Comparison of ENCODE assay signal across 8 cellular contexts in genomic region chr18:9711361-9712129, GRCh38. TPM values are rescaled to one million over a fixed set of nuclear protein-coding genes. Genes with fewer than 3 reads are reported as not detected.
DNase-seq lines count a peak whose midpoint lies in the region; ATAC-seq lines count a peak whose summit lies in the region.

No MANE protein-coding gene starts in this region.

- ATAC-seq in GM18517 (IDR thresholded peaks at IDR 0.05; ENCODE audit: unreplicated experiment) = peak; percentile 69
- peak; percentile 60 for ATAC-seq in GM21786 (IDR thresholded peaks at IDR 0.05; ENCODE audit: unreplicated experiment)
- no peak for ATAC-seq in HG03139 (IDR thresholded peaks at IDR 0.05; ENCODE audit: unreplicated experiment)

- DNase-seq in NCI-H69 (lab: John Stamatoyannopoulos, UW) = peak; percentile 90
- DNase-seq in mesenteric fat pad (ENCODE audit: low spot score) = peak; percentile 49
- no peak for DNase-seq in C1 segment of cervical spinal cord (lab: John Stamatoyannopoulos, UW)
- DNase-seq in NCI-H1092 treated with DMSO at 0.1 percent for 48 hours (lab: John Stamatoyannopoulos, UW) = no peak
- no peak for DNase-seq in stimulated activated CD4-positive, alpha-beta T cell treated with anti-CD3 and anti-CD28 coated beads, Interleukin-4, amount 100 ng/mL, for 1 hour

RNA-seq across cellular contexts. Expression of gene RAB31, which starts 3.4 kb away (rescaled TPM):
- total RNA-seq in mesenteric fat pad = 80.7 TPM

Comparison
In these comparisons a context has a peak if more than half of its experiments do, and no peak if none do; other contexts are left out.
1. DNase-seq: peak in NCI-H69 (single experiment) and mesenteric fat pad (single experiment); none in C1 segment of cervical spinal cord (0 of 14), NCI-H1092 treated with DMSO at 0.1 percent for 48 hours (single experiment) and stimulated activated CD4-positive, alpha-beta T cell treated with anti-CD3 and anti-CD28 coated beads, Interleukin-4, amount 100 ng/mL, for 1 hour (single experiment).